Comparison of ENCODE assay signal across 8 cellular contexts in genomic region chr2:218291318-218291933, GRCh38. TPM values are rescaled to one million over a fixed set of nuclear protein-coding genes. Genes with fewer than 3 reads are reported as not detected.
DNase-seq lines count a peak whose midpoint lies in the region; ATAC-seq, FAIRE-seq and TF ChIP-seq lines count a peak whose summit lies in the region.

No MANE protein-coding gene starts in this region.

- TF ChIP-seq CTCF in astrocyte of the cerebellum (IDR thresholded peaks at IDR 0.05; ENCODE audit: low read depth, low read length, missing control alignments) (no peak), kidney (IDR thresholded peaks at IDR 0.05; ENCODE audit: borderline replicate concordance, extremely low read depth, insufficient read depth) (no peak), suprapubic skin (IDR thresholded peaks at IDR 0.05) (no peak)

- DNase-seq in activated naive CD4-positive, alpha-beta T cell treated with anti-CD3 and anti-CD28 coated beads for 36 hours = peak; percentile 42
- DNase-seq in activated naive CD4-positive, alpha-beta T cell treated with anti-CD3 and anti-CD28 coated beads, Interleukin-2, amount 50 U/mL, for 16 hours = no peak
- DNase-seq in astrocyte of the cerebellum (ENCODE audit: low read depth) (no peak), kidney (no peak), suprapubic skin (ENCODE audit: low spot score in 2 of 2) (peak in 1 of 2 donors; percentile 63), SW 1271 (lab: John Stamatoyannopoulos, UW) (no peak), COLO829 (ENCODE audit: low spot score) (no peak)

- H3K27ac ChIP-seq in kidney (ENCODE audit: low read depth in 2 of 2, low read length in 2 of 2) (peak overlapping the region; percentile 98), suprapubic skin (peak overlapping the region; percentile 97)

- H3K27me3 Mint-ChIP-seq in activated naive CD4-positive, alpha-beta T cell treated with anti-CD3 and anti-CD28 coated beads for 36 hours (ENCODE audit: low read depth) = no peaks in the 10 kb centered on the region

- intact Hi-C loops in activated naive CD4-positive, alpha-beta T cell treated with anti-CD3 and anti-CD28 coated beads for 36 hours (cut with micrococcal nuclease) = loop anchor here (1.0 to 5.0 kb wide), 3 partner anchors 21 to 277 kb away; partner anchors contain the start of genes AAMP, CNOT9, PNKD and USP37
- intact Hi-C loops in kidney (cut with DNase I) = loop anchor here (10.0 kb wide), 1 partner anchor 103 kb away; the partner anchor contains the start of gene CTDSP1

- 14% methylated on average over 7 of the region's 8 CpGs for WGBS in suprapubic skin

- ATAC-seq in HG02981 (IDR thresholded peaks at IDR 0.05; ENCODE audit: unreplicated experiment) = no peak

- peaks cover 1% of the 10 kb centered on the region for H3K36me3 Mint-ChIP-seq in activated naive CD4-positive, alpha-beta T cell treated with anti-CD3 and anti-CD28 coated beads for 36 hours (ENCODE audit: low read depth)

- H3K4me3 ChIP-seq in astrocyte of the cerebellum (ENCODE audit: low read depth, low read length) (peak overlapping the region; percentile 76), kidney (ENCODE audit: low read length in 2 of 2) (peak overlapping the region; percentile 73 to 86), suprapubic skin (peak overlapping the region; percentile 73)

- no peak for TF ChIP-seq EP300 in suprapubic skin (IDR thresholded peaks at IDR 0.05)

- in situ Hi-C loops in astrocyte of the cerebellum (cut with HindIII; ENCODE audit: low sequenced_read_pairs) = no loop called here

- H3K4me1 Mint-ChIP-seq in activated naive CD4-positive, alpha-beta T cell treated with anti-CD3 and anti-CD28 coated beads for 36 hours (ENCODE audit: low read depth) = peaks cover 52% of the 10 kb centered on the region

- CTCF ChIA-PET in activated naive CD4-positive, alpha-beta T cell treated with anti-CD3 and anti-CD28 coated beads for 36 hours (lab: Charles Lee) = interaction anchor here (1.0 to 12.5 kb wide), 8 partner anchors 10 to 143 kb away, joined by 3 to 214 read pairs (median 8); partner anchors contain the start of genes AAMP, CATIP and PNKD

- peak overlapping the region; percentile 78 for H3K4me3 Mint-ChIP-seq in activated naive CD4-positive, alpha-beta T cell treated with anti-CD3 and anti-CD28 coated beads for 36 hours

- no peaks in the 10 kb centered on the region for H3K9me3 Mint-ChIP-seq in activated naive CD4-positive, alpha-beta T cell treated with anti-CD3 and anti-CD28 coated beads for 36 hours

- peak overlapping the region; percentile 84 to 85 for H3K9ac ChIP-seq in kidney (ENCODE audit: low read length in 2 of 2)

- H3K36me3 ChIP-seq in kidney (ENCODE audit: control insufficient read depth in 1 of 2, insufficient read depth in 2 of 2, low read length in 2 of 2) (no peaks in the 10 kb centered on the region), suprapubic skin (no peaks in the 10 kb centered on the region)

- peaks cover 48 to 52% of the 10 kb centered on the region in 2 donors for H3K4me1 ChIP-seq in kidney (ENCODE audit: control insufficient read depth in 1 of 2, insufficient read depth in 1 of 2, low read depth in 1 of 2, low read length in 2 of 2)
- H3K4me1 ChIP-seq in suprapubic skin = peaks cover 87% of the 10 kb centered on the region

- no peak for FAIRE-seq in kidney (lab: Jason Lieb, UNC)

- H3K9me3 ChIP-seq in kidney (ENCODE audit: control insufficient read depth in 1 of 2, low read length in 2 of 2) (no peaks in the 10 kb centered on the region), suprapubic skin (no peaks in the 10 kb centered on the region)

- H3K27me3 ChIP-seq in suprapubic skin = no peaks in the 10 kb centered on the region

- no peak for TF ChIP-seq POLR2A in suprapubic skin (IDR thresholded peaks at IDR 0.05)

- peak overlapping the region; percentile 94 for H3K27ac Mint-ChIP-seq in activated naive CD4-positive, alpha-beta T cell treated with anti-CD3 and anti-CD28 coated beads for 36 hours

RNA-seq across cellular contexts. Expression of gene TMBIM1, which starts 0.9 kb away (rescaled TPM):
- 10 to 100 TPM; 43.1 to 43.4 TPM for total RNA-seq in activated naive CD4-positive, alpha-beta T cell treated with anti-CD3 and anti-CD28 coated beads for 36 hours
- 217 TPM for total RNA-seq in kidney
- polyA plus RNA-seq in kidney (ENCODE audit: insufficient read depth, low read depth, low replicate concordance) = 130 TPM
- 100 to 1,000 TPM; 234 to 370 (median 319) TPM for total RNA-seq in suprapubic skin

RNA-seq across cellular contexts. Expression of gene PNKD, which starts 21.1 kb away (rescaled TPM):
- total RNA-seq in activated naive CD4-positive, alpha-beta T cell treated with anti-CD3 and anti-CD28 coated beads for 36 hours = 10 to 100 TPM; 20.4 to 21.4 TPM
- total RNA-seq in kidney = 90.6 TPM
- 244 TPM for polyA plus RNA-seq in kidney (ENCODE audit: insufficient read depth, low read depth, low replicate concordance)
- 10 to 100 TPM; 33.4 to 66.4 (median 49.4) TPM for total RNA-seq in suprapubic skin

RNA-seq across cellular contexts. Expression of gene AAMP, which starts 21.5 kb away (rescaled TPM):
- total RNA-seq in activated naive CD4-positive, alpha-beta T cell treated with anti-CD3 and anti-CD28 coated beads for 36 hours = 10 to 100 TPM; 58.7 to 59.4 TPM
- total RNA-seq in kidney (70.1 TPM), suprapubic skin (100 to 1,000 TPM; 103 to 154 (median 144) TPM)
- 108 TPM for polyA plus RNA-seq in kidney (ENCODE audit: insufficient read depth, low read depth, low replicate concordance)

RNA-seq across cellular contexts. Expression of gene GPBAR1, which starts 30.6 kb away (rescaled TPM):
- under 1 TPM in 1 of 2 experiments, not detected in 1; 0.10 TPM for total RNA-seq in activated naive CD4-positive, alpha-beta T cell treated with anti-CD3 and anti-CD28 coated beads for 36 hours
- total RNA-seq in kidney (3.2 TPM), suprapubic skin (1 to 10 TPM in 2 of 4 donors, under 1 TPM in 1, not detected in 1; 0.98 to 2.0 (median 1.6) TPM)
- polyA plus RNA-seq in kidney (ENCODE audit: insufficient read depth, low read depth, low replicate concordance) = 6.0 TPM
